ENCODE assay signal across 8 cellular contexts in genomic region chr10:988667-989545, GRCh38. TPM values are rescaled to one million over a fixed set of nuclear protein-coding genes. Genes with fewer than 3 reads are reported as not detected.
DNase-seq lines count a peak whose midpoint lies in the region; ATAC-seq and TF ChIP-seq lines count a peak whose summit lies in the region.

No MANE protein-coding gene starts in this region.

- peaks cover 40% of the 10 kb centered on the region for H3K4me1 ChIP-seq in mucosa of stomach (ENCODE audit: control insufficient read depth, insufficient read depth, low read length)
- H3K4me1 ChIP-seq in uterus, result peaks cover 4 to 13% of the 10 kb centered on the region in 2 donors

- peak overlapping the region; percentile 89 for H3K9ac ChIP-seq in mucosa of stomach (ENCODE audit: low read length)

- H3K27ac ChIP-seq in coronary artery, result peak overlapping the region; percentile 83 to 97
- peak overlapping the region; percentile 84 to 90 for H3K27ac ChIP-seq in uterus

- H3K4me3 ChIP-seq in NB4 (ENCODE audit: low read depth, low read length) (peak overlapping the region; percentile 89), coronary artery (peak overlapping the region; percentile 100), mucosa of stomach (ENCODE audit: low read length) (peak overlapping the region; percentile 58), uterus (peak overlapping the region; percentile 78 to 97)

- H3K27me3 ChIP-seq in mucosa of stomach (ENCODE audit: control insufficient read depth, insufficient read depth, low read length) (no peaks in the 10 kb centered on the region), uterus (no peaks in the 10 kb centered on the region)

- no peak for ATAC-seq in GM18873 (IDR thresholded peaks at IDR 0.05; ENCODE audit: low FRiP score, unreplicated experiment)

- TF ChIP-seq POLR2A in NB4 (IDR thresholded peaks at IDR 0.05; ENCODE audit: extremely low read depth, insufficient read length) (no peak), uterus (IDR thresholded peaks at IDR 0.05) (no peak)

- intact Hi-C loops in uterus (cut with DNase I; ENCODE audit: low total_unique reads), result loop anchor here (10.0 kb wide), 1 partner anchor 66 kb away; the partner anchor contains the start of gene WDR37

- H3K9me3 ChIP-seq in mucosa of stomach (ENCODE audit: control insufficient read depth, low read length), result no peaks in the 10 kb centered on the region
- H3K9me3 ChIP-seq in uterus, result no peaks in the 10 kb centered on the region

- TF ChIP-seq CTCF in NB4 (IDR thresholded peaks at IDR 0.05; ENCODE audit: low read depth, low read length) (no peak), coronary artery (IDR thresholded peaks at IDR 0.05) (no peak), uterus (IDR thresholded peaks at IDR 0.05) (no peak)

- peak; percentile 17 for DNase-seq in stimulated activated CD4-positive, alpha-beta T cell treated with anti-CD3 and anti-CD28 coated beads, Interleukin-12 subunit alpha, Interleukin-12 subunit beta, amount 100 ng/mL, for 4 hours
- DNase-seq in stimulated activated CD4-positive, alpha-beta T cell treated with anti-CD3 and anti-CD28 coated beads, Interleukin-15, amount 100 ng/mL, for 24 hours, result no peak
- DNase-seq in NB4 (ENCODE audit: low read depth) (no peak), coronary artery (ENCODE audit: low spot score) (peak; percentile 57), uterus (no peak), DMS 273 treated with DMSO at 0.1 percent for 48 hours (lab: John Stamatoyannopoulos, UW) (no peak)

- H3K36me3 ChIP-seq in mucosa of stomach (ENCODE audit: control insufficient read depth, insufficient read depth, low read length), result no peaks in the 10 kb centered on the region
- H3K36me3 ChIP-seq in uterus, result no peaks in the 10 kb centered on the region

RNA-seq across cellular contexts. Expression of gene GTPBP4, which starts 0.7 kb away (rescaled TPM):
- total RNA-seq in uterus, result 10 to 100 TPM; 10.5 to 49.0 (median 20.1) TPM

RNA-seq across cellular contexts. Expression of gene IDI2, which starts 36.8 kb away (rescaled TPM):
- total RNA-seq in uterus, result not detected

RNA-seq across cellular contexts. Expression of gene LARP4B, which starts 57.4 kb away (rescaled TPM):
- 10 to 100 TPM; 17.4 to 76.8 (median 32.2) TPM for total RNA-seq in uterus

Comparison
In these comparisons a context has a peak if more than half of its experiments do, and no peak if none do; other contexts are left out.
1. DNase-seq: peak in stimulated activated CD4-positive, alpha-beta T cell treated with anti-CD3 and anti-CD28 coated beads, Interleukin-12 subunit alpha, Interleukin-12 subunit beta, amount 100 ng/mL, for 4 hours (single experiment) and coronary artery (single experiment); none in stimulated activated CD4-positive, alpha-beta T cell treated with anti-CD3 and anti-CD28 coated beads, Interleukin-15, amount 100 ng/mL, for 24 hours (single experiment), NB4 (single experiment), uterus (0 of 2) and DMS 273 treated with DMSO at 0.1 percent for 48 hours (single experiment).
2. Peak in every context shown above with its lines, with median percentiles within 50 percentile points of each other: H3K4me3 ChIP-seq.